In genomic region chr1:244325056-244325764, GRCh38 we compare ENCODE assay signal across 9 cellular contexts.
DNase-seq lines count a peak whose midpoint lies in the region; ATAC-seq lines count a peak whose summit lies in the region.
"Had no signal": no experiment of that assay in that cellular context is flagged by ENCODE, and none has a peak within 500 bp of the region (broad histone marks: within the 10 kb centered on the region; RNA-seq: fewer than 3 reads in every experiment).

No MANE protein-coding gene starts in this region.

- ATAC-seq in GM21381 (IDR thresholded peaks at IDR 0.05; ENCODE audit: unreplicated experiment) (peak; percentile 87), HG03565 (IDR thresholded peaks at IDR 0.05; ENCODE audit: unreplicated experiment) (peak; percentile 70)
- ATAC-seq in stimulated activated memory B cell treated with anti-CD40 and anti-IgM and Interleukin-4, amounts not matched to agents 10 μg/mL and 1 μg/mL and 100 μg/mL, for 72 hours: peak; percentile 57
- ATAC-seq: body of pancreas had no signal

- peaks cover 3% of the 10 kb centered on the region for H3K9me3 Mint-ChIP-seq in stimulated activated memory B cell treated with anti-CD40 and anti-IgM and Interleukin-4, amounts not matched to agents 10 μg/mL and 1 μg/mL and 100 μg/mL, for 72 hours

- H3K4me1 Mint-ChIP-seq in stimulated activated memory B cell treated with anti-CD40 and anti-IgM and Interleukin-4, amounts not matched to agents 10 μg/mL and 1 μg/mL and 100 μg/mL, for 72 hours: peaks cover 14% of the 10 kb centered on the region

- DNase-seq in GDM1 (lab: John Stamatoyannopoulos, UW) (peak; percentile 57), NCI-H1105 treated with DMSO at 0.1 percent for 48 hours (lab: John Stamatoyannopoulos, UW) (no peak), mesenteric fat pad (ENCODE audit: low spot score) (no peak), iPS-NIHi11 (ENCODE audit: low spot score) (no peak)
- DNase-seq in central memory CD4-positive, alpha-beta T cell: peak; percentile 18

- H3K27me3 Mint-ChIP-seq in stimulated activated memory B cell treated with anti-CD40 and anti-IgM and Interleukin-4, amounts not matched to agents 10 μg/mL and 1 μg/mL and 100 μg/mL, for 72 hours: no peaks in the 10 kb centered on the region

- peak overlapping the region; percentile 55 for H3K4me3 Mint-ChIP-seq in stimulated activated memory B cell treated with anti-CD40 and anti-IgM and Interleukin-4, amounts not matched to agents 10 μg/mL and 1 μg/mL and 100 μg/mL, for 72 hours

- H3K27ac Mint-ChIP-seq in stimulated activated memory B cell treated with anti-CD40 and anti-IgM and Interleukin-4, amounts not matched to agents 10 μg/mL and 1 μg/mL and 100 μg/mL, for 72 hours: peak overlapping the region; percentile 86

- H3K36me3 Mint-ChIP-seq in stimulated activated memory B cell treated with anti-CD40 and anti-IgM and Interleukin-4, amounts not matched to agents 10 μg/mL and 1 μg/mL and 100 μg/mL, for 72 hours: peaks cover 5% of the 10 kb centered on the region

Comparison
In these comparisons a context has a peak if more than half of its experiments do, and no peak if none do; other contexts are left out.
1. DNase-seq: peak in GDM1 (single experiment) and central memory CD4-positive, alpha-beta T cell (single experiment); none in NCI-H1105 treated with DMSO at 0.1 percent for 48 hours (single experiment), mesenteric fat pad (single experiment) and iPS-NIHi11 (single experiment).
2. Peak in every context shown above with its lines, with median percentiles within 50 percentile points of each other: ATAC-seq.